In the genomic region with DNA sequence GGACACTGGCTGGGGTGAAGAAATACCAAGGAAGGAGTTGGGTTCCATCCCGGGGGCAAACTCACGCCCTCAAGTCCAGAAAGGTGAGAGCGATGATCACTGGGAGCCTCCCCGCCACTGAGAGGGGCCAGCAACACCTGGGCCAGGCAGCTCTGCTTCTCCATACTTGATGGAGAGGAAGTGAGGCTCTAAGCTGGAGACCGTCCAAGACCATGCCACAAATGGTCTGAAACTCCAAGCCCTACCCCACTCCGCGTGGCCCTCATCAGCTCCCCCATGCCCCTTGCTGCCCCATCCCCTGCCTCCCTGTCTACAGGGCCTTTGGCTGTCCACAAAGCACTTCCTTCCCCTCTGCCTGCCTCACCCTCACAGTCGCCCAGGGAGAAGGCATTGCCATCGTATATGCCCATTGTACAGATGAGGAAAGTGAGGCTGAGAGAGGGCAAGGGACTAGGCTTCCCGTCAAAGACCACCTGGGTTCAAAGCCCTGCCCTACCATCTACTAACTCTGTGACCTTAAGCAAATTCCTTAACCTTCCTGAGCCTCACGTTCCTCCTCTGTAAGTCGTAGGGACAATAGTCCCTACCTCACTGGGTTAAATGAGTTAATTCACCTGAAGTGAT, we compare ENCODE assay signal across 19 cellular contexts.
"Had no signal": no experiment of that assay in that cellular context is flagged by ENCODE, and none has a peak within 500 bp of the region (broad histone marks: within the 10 kb centered on the region; RNA-seq: fewer than 3 reads in every experiment).

No MANE protein-coding gene starts in this region.

- DNase-seq: activated B cell treated with CpG ODN at 0.5 μM for 24 hours; activated CD4-positive, alpha-beta memory T cell treated with anti-CD3 and anti-CD28 coated beads for 36 hours; activated CD4-positive, alpha-beta T cell treated with anti-CD3 and anti-CD28 coated beads for 4 hours; activated naive CD4-positive, alpha-beta T cell treated with Interleukin-2 at 50 U/mL for 16 hours; activated naive CD8-positive, alpha-beta T cell treated with anti-CD3 and anti-CD28 coated beads for 36 hours; activated T-cell treated with anti-CD3 and anti-CD28 coated beads, Interleukin-2, amount 50 U/mL, for 48 hours; amniotic stem cell; cortex of kidney; heart left ventricle; naive B cell; retina; stimulated activated CD4-positive, alpha-beta T cell treated with anti-CD3 and anti-CD28 coated beads, Interleukin-2, amount 100 ng/mL, for 48 hours; stimulated activated CD8-positive, alpha-beta memory T cell treated with anti-CD3 and anti-CD28 coated beads, Interleukin-4, amount 100 ng/mL, for 48 hours; stimulated activated naive B cell treated with anti-CD40 and anti-IgM and Interleukin-4, amounts not matched to agents 10 μg/mL and 1 μg/mL and 100 μg/mL, for 72 hours; T-cell; transverse colon had no signal

- H3K4me3 Mint-ChIP-seq: activated B cell treated with CpG ODN at 0.5 μM for 24 hours; activated CD4-positive, alpha-beta memory T cell treated with anti-CD3 and anti-CD28 coated beads for 36 hours; activated naive CD8-positive, alpha-beta T cell treated with anti-CD3 and anti-CD28 coated beads for 36 hours; naive B cell; neural crest cell; stimulated activated naive B cell treated with anti-CD40 and anti-IgM and Interleukin-4, amounts not matched to agents 10 μg/mL and 1 μg/mL and 100 μg/mL, for 72 hours; T-cell had no signal

- H3K36me3 ChIP-seq: heart left ventricle, transverse colon had no signal

- H3K9me3 Mint-ChIP-seq: activated B cell treated with CpG ODN at 0.5 μM for 24 hours; activated CD4-positive, alpha-beta memory T cell treated with anti-CD3 and anti-CD28 coated beads for 36 hours; activated naive CD8-positive, alpha-beta T cell treated with anti-CD3 and anti-CD28 coated beads for 36 hours; naive B cell; neural crest cell; stimulated activated naive B cell treated with anti-CD40 and anti-IgM and Interleukin-4, amounts not matched to agents 10 μg/mL and 1 μg/mL and 100 μg/mL, for 72 hours; T-cell had no signal

- H3K27ac Mint-ChIP-seq: activated B cell treated with CpG ODN at 0.5 μM for 24 hours; activated CD4-positive, alpha-beta memory T cell treated with anti-CD3 and anti-CD28 coated beads for 36 hours; activated naive CD8-positive, alpha-beta T cell treated with anti-CD3 and anti-CD28 coated beads for 36 hours; progenitor cell of endocrine pancreas had no signal

- H3K36me3 Mint-ChIP-seq: activated CD4-positive, alpha-beta memory T cell treated with anti-CD3 and anti-CD28 coated beads for 36 hours; activated naive CD8-positive, alpha-beta T cell treated with anti-CD3 and anti-CD28 coated beads for 36 hours; naive B cell; stimulated activated naive B cell treated with anti-CD40 and anti-IgM and Interleukin-4, amounts not matched to agents 10 μg/mL and 1 μg/mL and 100 μg/mL, for 72 hours; T-cell had no signal

- H3K27ac ChIP-seq: epithelial cell of prostate, transverse colon had no signal

- H3K4me3 ChIP-seq: heart left ventricle, transverse colon had no signal

- H3K9me3 ChIP-seq: heart left ventricle, transverse colon had no signal

- ATAC-seq: heart left ventricle; stimulated activated naive B cell treated with anti-CD40 and anti-IgM and Interleukin-4, amounts not matched to agents 10 μg/mL and 1 μg/mL and 100 μg/mL, for 72 hours; T-cell had no signal
